In genomic region chr11:79331251-79331901, GRCh38 we compare ENCODE assay signal across 31 cellular contexts.
DNase-seq lines count a peak whose midpoint lies in the region; ATAC-seq and TF ChIP-seq lines count a peak whose summit lies in the region.
"Had no signal": no experiment of that assay in that cellular context is flagged by ENCODE, and none has a peak within 500 bp of the region (broad histone marks: within the 10 kb centered on the region; RNA-seq: fewer than 3 reads in every experiment).

No MANE protein-coding gene starts in this region.

- no peaks in the 10 kb centered on the region for H4K20me1 ChIP-seq in GM23338 (replicated peaks; ENCODE audit: insufficient read depth)
- no peaks in the 10 kb centered on the region for H4K20me1 ChIP-seq in neural cell (ENCODE audit: insufficient read depth)
- H4K20me1 ChIP-seq: BLaER1 treated with 17β-estradiol and CSF1 and Interleukin-3, amounts not matched to agents 10 nM and 100 nM had no signal

- H3K27ac ChIP-seq in GM23338 (ENCODE audit: low read depth): no peak overlapping the region
- peak overlapping the region; percentile 83 for H3K27ac ChIP-seq in neural cell (ENCODE audit: low read length)
- H3K27ac ChIP-seq in effector memory CD4-positive, alpha-beta T cell (ENCODE audit: insufficient read depth, low read length, poor library complexity, severe bottlenecking): no peak overlapping the region
- H3K27ac ChIP-seq: BLaER1 treated with 17β-estradiol and CSF1 and Interleukin-3, amounts not matched to agents 10 nM and 100 nM; esophagus muscularis mucosa; left ventricle myocardium inferior; neutrophil; spleen; tibial nerve had no signal

- H3K4me3 Mint-ChIP-seq in GM23338: no peak overlapping the region
- H3K4me3 Mint-ChIP-seq: activated CD8-positive, alpha-beta memory T cell treated with anti-CD3 and anti-CD28 coated beads, Interleukin-2, amount 10 ng/mL, durations not matched to agents 7 days and 5 days; central memory CD8-positive, alpha-beta T cell; dendritic cell treated with granulocyte-macrophage colony-stimulating factor and Interleukin-4, amounts not matched to agents 40 ng/mL and 50 ng/mL, for 4 days had no signal

- no peaks in the 10 kb centered on the region for H3K36me3 Mint-ChIP-seq in GM23338 (ENCODE audit: low read depth)
- H3K36me3 Mint-ChIP-seq: activated CD8-positive, alpha-beta memory T cell treated with anti-CD3 and anti-CD28 coated beads, Interleukin-2, amount 10 ng/mL, durations not matched to agents 7 days and 5 days had no signal

- H3K79me2 ChIP-seq in GM23338 (replicated peaks; ENCODE audit: insufficient read depth) (no peaks in the 10 kb centered on the region), neural cell (replicated peaks; ENCODE audit: insufficient read depth, low read length) (peaks cover 12% of the 10 kb centered on the region)

- H3K4me1 ChIP-seq in GM23338 (ENCODE audit: insufficient read depth): peaks cover 18% of the 10 kb centered on the region
- H3K4me1 ChIP-seq in effector memory CD4-positive, alpha-beta T cell (ENCODE audit: control insufficient read depth, insufficient read depth, low read length, poor library complexity, severe bottlenecking): no peaks in the 10 kb centered on the region
- H3K4me1 ChIP-seq: spleen, tibial nerve had no signal

- TF ChIP-seq RAD21 in neural cell (conservative IDR thresholded peaks at IDR 0.05): peak; percentile 56

- H2AFZ ChIP-seq in GM23338 (0 out of 2 replicates have a peak overlapping the region, but pooled peaks have one; percentile 56), neural cell (ENCODE audit: low read depth, low read length) (no peak overlapping the region)

- H3K9me2 ChIP-seq in GM23338 (ENCODE audit: insufficient read depth) (0 out of 2 replicates have a peak, but pooled peaks cover 6% of the 10 kb centered on the region), neural cell (ENCODE audit: insufficient read depth, low read length) (no peaks in the 10 kb centered on the region)
- H3K9me2 ChIP-seq: SK-N-SH had no signal

- peaks cover 4% of the 10 kb centered on the region for H3K27me3 Mint-ChIP-seq in GM23338 (ENCODE audit: insufficient read depth, low read depth, poor library complexity)
- H3K27me3 Mint-ChIP-seq: activated CD8-positive, alpha-beta memory T cell treated with anti-CD3 and anti-CD28 coated beads, Interleukin-2, amount 10 ng/mL, durations not matched to agents 7 days and 5 days; central memory CD8-positive, alpha-beta T cell had no signal

- H3K27me3 ChIP-seq in GM23338 (ENCODE audit: insufficient read depth) (no peaks in the 10 kb centered on the region), neural cell (ENCODE audit: insufficient read depth, low read depth, low read length) (no peaks in the 10 kb centered on the region)
- no peaks in the 10 kb centered on the region for H3K27me3 ChIP-seq in effector memory CD4-positive, alpha-beta T cell (replicated peaks; ENCODE audit: control insufficient read depth, insufficient read depth, low read length, poor library complexity, severe bottlenecking)
- H3K27me3 ChIP-seq: BLaER1 treated with 17β-estradiol and CSF1 and Interleukin-3, amounts not matched to agents 10 nM and 100 nM; esophagus muscularis mucosa; neutrophil; spleen; tibial nerve had no signal

- intact Hi-C loops in cardiac septum (cut with DNase I): no loop called here

- H3K4me2 ChIP-seq in GM23338 (peak overlapping the region; percentile 67), neural cell (ENCODE audit: low read length) (peak overlapping the region; percentile 21)
- H3K4me2 ChIP-seq: BLaER1 treated with 17β-estradiol and CSF1 and Interleukin-3, amounts not matched to agents 10 nM and 100 nM; SK-N-SH had no signal

- ATAC-seq in GM23338: peak; percentile 62
- ATAC-seq: activated CD8-positive, alpha-beta memory T cell treated with anti-CD3 and anti-CD28 coated beads, Interleukin-2, amount 10 ng/mL, durations not matched to agents 7 days and 5 days; PC-3 had no signal

- H3K9ac ChIP-seq in neural cell (ENCODE audit: low read length): peak overlapping the region; percentile 55
- H3K9ac ChIP-seq: BLaER1 treated with 17β-estradiol and CSF1 and Interleukin-3, amounts not matched to agents 10 nM and 100 nM; SK-N-SH had no signal

- H3K4me3 ChIP-seq in GM23338 (no peak overlapping the region), neural cell (ENCODE audit: low read length) (peak overlapping the region; percentile 37)
- no peak overlapping the region for H3K4me3 ChIP-seq in effector memory CD4-positive, alpha-beta T cell (ENCODE audit: insufficient read depth, low read depth, low read length, poor library complexity, severe bottlenecking)
- H3K4me3 ChIP-seq: BLaER1 treated with 17β-estradiol and CSF1 and Interleukin-3, amounts not matched to agents 10 nM and 100 nM; esophagus muscularis mucosa; left ventricle myocardium inferior; spleen; tibial nerve had no signal

- TF ChIP-seq CTCF in GM23338 (conservative IDR thresholded peaks at IDR 0.05; ENCODE audit: low read depth in 2 of 2) (no peak), neural cell (IDR thresholded peaks at IDR 0.05; ENCODE audit: poor library complexity, severe bottlenecking) (no peak)

- H3K9me3 ChIP-seq in neural cell (ENCODE audit: low read length): no peaks in the 10 kb centered on the region
- H3K9me3 ChIP-seq in effector memory CD4-positive, alpha-beta T cell (ENCODE audit: control insufficient read depth, low read length): no peaks in the 10 kb centered on the region
- H3K9me3 ChIP-seq: BLaER1 treated with 17β-estradiol and CSF1 and Interleukin-3, amounts not matched to agents 10 nM and 100 nM; esophagus muscularis mucosa; left ventricle myocardium inferior; neutrophil; SK-N-SH; spleen; tibial nerve had no signal

- H3K36me3 ChIP-seq in GM23338 (ENCODE audit: insufficient read depth) (no peaks in the 10 kb centered on the region), neural cell (ENCODE audit: insufficient read depth, low read length) (no peaks in the 10 kb centered on the region)
- no peaks in the 10 kb centered on the region for H3K36me3 ChIP-seq in effector memory CD4-positive, alpha-beta T cell (ENCODE audit: control insufficient read depth, insufficient read depth, low read length)
- H3K36me3 ChIP-seq: BLaER1 treated with 17β-estradiol and CSF1 and Interleukin-3, amounts not matched to agents 10 nM and 100 nM; esophagus muscularis mucosa; left ventricle myocardium inferior; neutrophil; spleen; tibial nerve had no signal

- no peak overlapping the region for H3K27ac Mint-ChIP-seq in GM23338
- H3K27ac Mint-ChIP-seq: activated CD8-positive, alpha-beta memory T cell treated with anti-CD3 and anti-CD28 coated beads, Interleukin-2, amount 10 ng/mL, durations not matched to agents 7 days and 5 days; dendritic cell treated with granulocyte-macrophage colony-stimulating factor and Interleukin-4, amounts not matched to agents 40 ng/mL and 50 ng/mL, for 4 days had no signal

- DNase-seq in DMS153 (lab: John Stamatoyannopoulos, UW) (peak; percentile 41), GM23338 (ENCODE audit: low spot score) (peak; percentile 2), NCI-H2227 treated with DMSO at 0.1 percent for 48 hours (lab: John Stamatoyannopoulos, UW) (peak; percentile 9), cardiac septum (ENCODE audit: low spot score) (no peak), epidermal melanocyte (ENCODE audit: insufficient read length, low spot score) (no peak)
- no peak for DNase-seq in effector memory CD4-positive, alpha-beta T cell
- DNase-seq: activated CD4-positive, alpha-beta T cell treated with anti-CD3 and anti-CD28 coated beads, Interleukin-2, amount 50 U/mL, for 4 hours; activated CD8-positive, alpha-beta memory T cell treated with anti-CD3 and anti-CD28 coated beads, Interleukin-2, amount 10 ng/mL, durations not matched to agents 7 days and 5 days; activated gamma-delta T cell treated with Interleukin-2 at 50 U/mL for 16 hours; activated T-cell treated with anti-CD3 and anti-CD28 coated beads, Interleukin-2, amount 50 U/mL, for 48 hours; COR-L47; DND-41; foreskin fibroblast; head of caudate nucleus; IMR-90; mesenchymal stem cell; MV-4-11; NCI-H2029; NCI-H510A; PC-3; posterior cingulate gyrus; SK-N-SH; spleen had no signal

- peak; percentile 70 for TF ChIP-seq EP300 in neural cell (conservative IDR thresholded peaks at IDR 0.05; ENCODE audit: poor library complexity, severe bottlenecking)

- no peaks in the 10 kb centered on the region for H3K9me3 Mint-ChIP-seq in GM23338
- H3K9me3 Mint-ChIP-seq: dendritic cell treated with granulocyte-macrophage colony-stimulating factor and Interleukin-4, amounts not matched to agents 40 ng/mL and 50 ng/mL, for 4 days had no signal

- H3F3A ChIP-seq in GM23338 (replicated peaks; ENCODE audit: low read depth) (no peaks in the 10 kb centered on the region), neural cell (ENCODE audit: insufficient read depth, low read length, poor library complexity, severe bottlenecking) (no peaks in the 10 kb centered on the region)

- peaks cover 35% of the 10 kb centered on the region for H3K4me1 Mint-ChIP-seq in GM23338
- H3K4me1 Mint-ChIP-seq: activated CD8-positive, alpha-beta memory T cell treated with anti-CD3 and anti-CD28 coated beads, Interleukin-2, amount 10 ng/mL, durations not matched to agents 7 days and 5 days; central memory CD8-positive, alpha-beta T cell had no signal

TF ChIP-seq in GM23338, 12 proteins besides CTCF, POLR2A, EP300 and RAD21 (continues in another document):
- TF ChIP-seq POLR2AphosphoS5 (IDR thresholded peaks at IDR 0.05; ENCODE audit: low read depth) (no peak), STAT1 (IDR thresholded peaks at IDR 0.05; ENCODE audit: unreplicated experiment) (no peak)

TF ChIP-seq in neural cell, 6 proteins besides CTCF, POLR2A, EP300 and RAD21 (continues in another document):
- TF ChIP-seq MXI1 (conservative IDR thresholded peaks at IDR 0.05; ENCODE audit: poor library complexity, severe bottlenecking): no peak

Comparison
In these comparisons a context has a peak if more than half of its experiments do, and no peak if none do; other contexts are left out.
1. DNase-seq: peak in DMS153 (single experiment), GM23338 (single experiment) and NCI-H2227 treated with DMSO at 0.1 percent for 48 hours (single experiment); none in cardiac septum (single experiment), epidermal melanocyte (single experiment) and effector memory CD4-positive, alpha-beta T cell (0 of 3).